Comparison of ENCODE assay signal across 8 cellular contexts in the genomic region with DNA sequence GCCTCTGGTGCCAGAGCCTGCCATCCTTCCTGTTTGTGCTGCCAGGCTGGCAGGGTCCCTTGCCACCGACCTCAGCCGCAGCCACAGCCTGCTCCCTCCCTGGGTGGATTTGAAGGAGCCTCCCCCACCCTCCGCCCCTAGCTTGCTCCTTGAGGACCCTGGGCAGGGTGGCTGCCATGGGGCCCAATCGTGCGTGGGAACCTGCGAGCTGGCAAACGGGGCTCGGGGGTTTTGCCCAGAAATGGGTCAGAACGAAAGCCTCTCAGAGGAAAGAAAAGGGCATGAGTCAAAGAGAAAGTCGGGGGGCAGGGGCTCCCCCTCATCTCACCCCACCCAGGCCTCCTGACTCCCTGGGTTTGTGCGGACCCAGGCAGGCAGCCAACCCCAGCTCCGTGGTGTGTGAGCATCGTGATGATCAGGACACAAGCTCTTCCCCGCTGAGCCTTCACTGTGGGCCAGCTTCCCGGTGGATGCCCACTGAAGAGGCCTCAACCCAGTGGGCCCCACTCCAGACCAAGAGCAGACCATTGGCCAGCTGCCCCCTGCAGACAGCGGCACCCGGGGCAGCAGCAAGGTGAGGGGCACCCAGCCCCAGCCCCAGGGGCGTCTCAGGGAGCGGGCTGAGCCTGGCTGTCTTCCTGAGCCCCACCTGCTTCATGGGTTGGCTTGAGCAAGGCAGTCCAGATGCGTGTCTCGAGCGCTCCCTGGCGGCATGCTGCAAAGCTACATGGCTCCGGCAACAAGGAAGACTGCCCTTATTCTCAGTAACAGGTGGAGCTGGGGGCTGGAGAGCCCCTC. TPM values are rescaled to one million over a fixed set of nuclear protein-coding genes. Genes with fewer than 3 reads are reported as not detected.
DNase-seq lines count a peak whose midpoint lies in the region; ATAC-seq and TF ChIP-seq lines count a peak whose summit lies in the region.

No MANE protein-coding gene starts in this region.

- H3K4me3 ChIP-seq in trophoblast cell (ENCODE audit: low read depth, low read length) (no peak overlapping the region), tibial nerve (peak overlapping the region in 1 of 4 donors; percentile 39)

- no peak overlapping the region for H3K4ac ChIP-seq in trophoblast cell (ENCODE audit: low read depth, low read length)

- H2BK120ac ChIP-seq in trophoblast cell (ENCODE audit: insufficient read depth, low read length, poor library complexity), result no peak overlapping the region

- no peak overlapping the region for H4K91ac ChIP-seq in trophoblast cell (ENCODE audit: low read depth, low read length)

- no peak overlapping the region for H3K9ac ChIP-seq in trophoblast cell (ENCODE audit: low read length)

- no peak overlapping the region for H2AFZ ChIP-seq in trophoblast cell (ENCODE audit: insufficient read depth, low read length, poor library complexity)

- no CpG with 5 or more reads among the region's 24 CpGs for WGBS in trophoblast cell (ENCODE audit: extremely low coverage, insufficient coverage, insufficient read length)
- 19 to 22% methylated on average over 11 to 19 of the region's 24 CpGs for WGBS in tibial nerve, 2 donors

- H3K27me3 ChIP-seq in trophoblast cell (ENCODE audit: insufficient read depth, low read length) (no peaks in the 10 kb centered on the region), tibial nerve (no peaks in the 10 kb centered on the region)

- no peak overlapping the region for H3K4me2 ChIP-seq in trophoblast cell (ENCODE audit: low read length)

- peak overlapping the region; percentile 86 to 92 (median 90) for H3K27ac Mint-ChIP-seq in CD14-positive monocyte

- H3K27me3 Mint-ChIP-seq in CD14-positive monocyte (ENCODE audit: low read depth in 3 of 3), result no peaks in the 10 kb centered on the region

- no peak overlapping the region for H4K8ac ChIP-seq in trophoblast cell (ENCODE audit: low read depth, low read length)

- H4K12ac ChIP-seq in trophoblast cell (ENCODE audit: low read depth, low read length), result no peak overlapping the region

- H3K4me1 Mint-ChIP-seq in CD14-positive monocyte, result peaks cover 38% of the 10 kb centered on the region

- intact Hi-C loops in CD14-positive monocyte (cut with micrococcal nuclease), result loop anchor here (1.0 to 10.0 kb wide), 7 partner anchors 32 to 248 kb away; partner anchors contain the start of genes AJM1 (in 1 of the 2), C8G (in 1 of the 2), CLIC3 (in 1 of the 2) and FBXW5 (in 1 of the 2)

- ATAC-seq in GM21367 (IDR thresholded peaks at IDR 0.05; ENCODE audit: unreplicated experiment), result peak; percentile 51

- H3K9me3 Mint-ChIP-seq in CD14-positive monocyte, result no peaks in the 10 kb centered on the region

- H3K36me3 ChIP-seq in trophoblast cell (ENCODE audit: control insufficient read depth in 1 of 2, insufficient read depth in 2 of 2, low read length in 2 of 2), result no peaks in the 10 kb centered on the region
- peaks cover 0 to 30% (median 0%) of the 10 kb centered on the region in 3 donors for H3K36me3 ChIP-seq in tibial nerve

- no peaks in the 10 kb centered on the region for H3K79me1 ChIP-seq in trophoblast cell (ENCODE audit: low read length)

- H2BK12ac ChIP-seq in trophoblast cell (ENCODE audit: low read length), result no peak overlapping the region

- peaks cover 5 to 30% of the 10 kb centered on the region in 2 donors for H3K36me3 Mint-ChIP-seq in CD14-positive monocyte

- DNase-seq in CD14-positive monocyte (ENCODE audit: low spot score) (peak; percentile 86), NCI-H1092 (lab: John Stamatoyannopoulos, UW) (peak; percentile 83), SKM-1 treated with dmso at 0.1 percent for 144 hours (lab: John Stamatoyannopoulos, UW; ENCODE audit: unreplicated experiment) (peak; percentile 75), glomerular visceral epithelial cell (ENCODE audit: extremely low spot score) (peak; percentile 83), trophoblast cell (peak; percentile 74 to 91), tibial nerve (ENCODE audit: low spot score in 2 of 2) (peak in 1 of 2 donors; percentile 67)
- DNase-seq in activated naive CD4-positive, alpha-beta T cell treated with anti-CD3 and anti-CD28 coated beads, Interleukin-2, amount 50 U/mL, for 16 hours, result peak; percentile 89

- H3K4me1 ChIP-seq in trophoblast cell (ENCODE audit: control insufficient read depth in 1 of 2, insufficient read depth in 2 of 2, low read length in 2 of 2), result no peaks in the 10 kb centered on the region
- peaks cover 0 to 33% (median 19%) of the 10 kb centered on the region in 4 donors for H3K4me1 ChIP-seq in tibial nerve

- no peaks in the 10 kb centered on the region for H3K79me2 ChIP-seq in trophoblast cell (ENCODE audit: control insufficient read depth, insufficient read depth, low read length, poor library complexity)

- TF ChIP-seq POLR2A in tibial nerve (IDR thresholded peaks at IDR 0.05), result no peak

- H2AK5ac ChIP-seq in trophoblast cell (ENCODE audit: low read length), result no peak overlapping the region

- peak; percentile 90 for TF ChIP-seq CTCF in CD14-positive monocyte (IDR thresholded peaks at IDR 0.05)
- TF ChIP-seq CTCF in tibial nerve (IDR thresholded peaks at IDR 0.05), result peak; percentile 86 to 96 (median 94)

- H3K9me3 ChIP-seq in trophoblast cell (ENCODE audit: insufficient read depth, low read depth, low read length) (peaks cover 3% of the 10 kb centered on the region), tibial nerve (no peaks in the 10 kb centered on the region)

- no peak overlapping the region for H3K14ac ChIP-seq in trophoblast cell (ENCODE audit: low read length)

- peak overlapping the region; percentile 78 to 89 for H3K4me3 Mint-ChIP-seq in CD14-positive monocyte

- no peak overlapping the region for H3K23ac ChIP-seq in trophoblast cell (ENCODE audit: low read length)

- H3K27ac ChIP-seq in trophoblast cell (ENCODE audit: low read depth, low read length) (no peak overlapping the region), tibial nerve (peak overlapping the region in 1 of 4 donors; percentile 7)

- TF ChIP-seq EP300 in tibial nerve (IDR thresholded peaks at IDR 0.05), result peak in 1 of 2 donors; percentile 38

- no peak overlapping the region for H3K18ac ChIP-seq in trophoblast cell (ENCODE audit: low read length)

- H2BK5ac ChIP-seq in trophoblast cell (ENCODE audit: low read depth, low read length, poor library complexity), result no peak overlapping the region

RNA-seq across cellular contexts. Expression of gene FUT7, which starts 3.0 kb away (rescaled TPM):
- polyA plus RNA-seq in CD14-positive monocyte, result 10 to 100 TPM; 10.5 to 13.4 TPM
- polyA plus RNA-seq in trophoblast cell (2013), result not detected in 2 replicates
- total RNA-seq in tibial nerve, result under 1 TPM in 1 of 4 donors, not detected in 3; 0.60 TPM

RNA-seq across cellular contexts. Expression of gene ABCA2, which starts 6.9 kb away (rescaled TPM):
- under 1 TPM; 0.18 to 0.40 TPM for polyA plus RNA-seq in CD14-positive monocyte
- polyA plus RNA-seq in trophoblast cell (2013), result 6.9 and 7.1 TPM in 2 replicates
- total RNA-seq in tibial nerve, result 100 to 1,000 TPM; 136 to 291 (median 196) TPM

RNA-seq across cellular contexts. Expression of gene NPDC1, which starts 11.1 kb away (rescaled TPM):
- polyA plus RNA-seq in CD14-positive monocyte, result under 1 TPM in 1 of 2 donors, not detected in 1; 0.51 TPM
- polyA plus RNA-seq in trophoblast cell (2013), result 3.7 and 4.7 TPM in 2 replicates
- 100 to 1,000 TPM in 3 of 4 donors, 10 to 100 TPM in 1; 80.6 to 269 (median 182) TPM for total RNA-seq in tibial nerve

RNA-seq across cellular contexts. Expression of gene ENTPD2, which starts 19.0 kb away (rescaled TPM):
- polyA plus RNA-seq in CD14-positive monocyte, result not detected
- polyA plus RNA-seq in trophoblast cell (2013), result 1.2 TPM in 2 replicates
- 10 to 100 TPM in 3 of 4 donors, 1 to 10 TPM in 1; 7.0 to 21.0 (median 18.1) TPM for total RNA-seq in tibial nerve

RNA-seq across cellular contexts. Expression of gene SAPCD2, which starts 35.4 kb away (rescaled TPM):
- 1 to 10 TPM; 1.7 to 3.1 TPM for polyA plus RNA-seq in CD14-positive monocyte
- 9.0 and 9.1 TPM in 2 replicates for polyA plus RNA-seq in trophoblast cell (2013)
- total RNA-seq in tibial nerve, result under 1 TPM in 2 of 4 donors, not detected in 2; 0.22 to 0.90 TPM
